In the genomic region with DNA sequence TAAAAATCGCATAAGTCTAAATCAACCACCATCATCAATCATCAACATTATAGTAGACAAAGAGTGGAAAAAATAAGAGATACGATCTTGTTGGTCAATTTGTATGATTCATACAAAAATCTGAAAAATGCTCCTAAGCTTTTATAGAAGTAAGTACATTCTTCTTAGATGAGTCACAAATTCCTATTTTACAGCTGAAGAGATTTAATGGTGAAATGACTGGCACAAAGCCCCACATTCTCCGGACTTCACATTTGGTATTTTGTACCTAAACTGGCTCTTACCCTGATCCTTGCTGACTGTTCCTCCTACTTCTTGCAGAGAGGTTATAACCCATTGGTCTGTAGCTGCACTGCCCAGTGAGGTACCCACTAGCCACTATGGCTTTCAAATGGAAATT, we compare ENCODE assay signal across 1 cellular context.
TF ChIP-seq lines count a peak whose summit lies in the region.

No MANE protein-coding gene starts in this region.

TF ChIP-seq in IMR-90, 13 proteins besides CTCF, POLR2A, EP300 and RAD21 (continued from another document):
- TF ChIP-seq, protein P1, sequence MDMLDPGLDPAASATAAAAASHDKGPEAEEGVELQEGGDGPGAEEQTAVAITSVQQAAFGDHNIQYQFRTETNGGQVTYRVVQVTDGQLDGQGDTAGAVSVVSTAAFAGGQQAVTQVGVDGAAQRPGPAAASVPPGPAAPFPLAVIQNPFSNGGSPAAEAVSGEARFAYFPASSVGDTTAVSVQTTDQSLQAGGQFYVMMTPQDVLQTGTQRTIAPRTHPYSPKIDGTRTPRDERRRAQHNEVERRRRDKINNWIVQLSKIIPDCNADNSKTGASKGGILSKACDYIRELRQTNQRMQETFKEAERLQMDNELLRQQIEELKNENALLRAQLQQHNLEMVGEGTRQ (IDR thresholded peaks at IDR 0.05; ENCODE audit: low read depth, low read length), result no peak
- TF ChIP-seq CHD1 (IDR thresholded peaks at IDR 0.05; ENCODE audit: low read depth, low read length) (no peak), MAFK (IDR thresholded peaks at IDR 0.05; ENCODE audit: low read depth, low read length) (no peak)
- TF ChIP-seq, protein P2, sequence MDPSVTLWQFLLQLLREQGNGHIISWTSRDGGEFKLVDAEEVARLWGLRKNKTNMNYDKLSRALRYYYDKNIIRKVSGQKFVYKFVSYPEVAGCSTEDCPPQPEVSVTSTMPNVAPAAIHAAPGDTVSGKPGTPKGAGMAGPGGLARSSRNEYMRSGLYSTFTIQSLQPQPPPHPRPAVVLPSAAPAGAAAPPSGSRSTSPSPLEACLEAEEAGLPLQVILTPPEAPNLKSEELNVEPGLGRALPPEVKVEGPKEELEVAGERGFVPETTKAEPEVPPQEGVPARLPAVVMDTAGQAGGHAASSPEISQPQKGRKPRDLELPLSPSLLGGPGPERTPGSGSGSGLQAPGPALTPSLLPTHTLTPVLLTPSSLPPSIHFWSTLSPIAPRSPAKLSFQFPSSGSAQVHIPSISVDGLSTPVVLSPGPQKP (IDR thresholded peaks at IDR 0.05; ENCODE audit: borderline replicate concordance, low read depth, low read length), result no peak
